ENCODE assay signal across 1 cellular context in the genomic region with DNA sequence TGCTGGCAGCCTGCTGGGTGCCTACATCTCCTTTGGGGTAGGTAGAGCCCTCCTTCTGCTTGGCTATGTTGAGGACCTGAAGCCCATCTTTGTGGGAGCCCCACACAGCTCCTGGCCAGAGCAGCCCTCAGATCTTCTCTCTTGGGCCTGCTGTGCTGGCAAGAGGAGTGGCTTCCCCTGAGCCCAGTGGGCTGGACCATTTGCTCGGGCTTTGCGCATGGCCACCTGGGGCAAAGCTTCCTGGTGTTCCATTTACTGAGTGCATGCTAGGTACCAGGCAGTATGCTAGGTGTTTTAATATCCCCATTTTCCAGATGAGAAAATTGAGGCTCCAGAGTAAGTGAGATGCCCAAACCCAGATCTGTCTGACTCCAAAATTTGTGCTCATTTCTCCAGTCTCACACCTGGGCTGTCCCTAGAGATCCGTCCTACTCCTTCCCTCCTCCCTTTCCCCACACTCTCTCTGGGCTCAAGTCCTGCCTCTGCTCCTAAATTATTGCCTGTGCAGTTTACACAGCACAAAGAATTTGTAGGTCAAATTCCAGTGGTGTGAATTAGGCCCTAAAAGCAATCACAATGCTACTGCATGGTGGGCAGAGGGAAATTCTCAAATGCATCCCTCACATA.
TF ChIP-seq lines count a peak whose summit lies in the region.

No MANE protein-coding gene starts in this region.

TF ChIP-seq in IMR-90, 13 proteins besides CTCF, POLR2A, EP300 and RAD21:
- no peak for TF ChIP-seq MXI1 (IDR thresholded peaks at IDR 0.05; ENCODE audit: borderline replicate concordance, low read depth, low read length)
- no peak for TF ChIP-seq CEBPB (IDR thresholded peaks at IDR 0.05; ENCODE audit: low read depth, low read length)
- TF ChIP-seq NFE2L2 (IDR thresholded peaks at IDR 0.05; ENCODE audit: low read depth, low read length) = no peak
- no peak for TF ChIP-seq RFX5 (IDR thresholded peaks at IDR 0.05; ENCODE audit: low read depth, low read length)
- TF ChIP-seq FOS (IDR thresholded peaks at IDR 0.05; ENCODE audit: low read depth, low read length) = no peak
- no peak for TF ChIP-seq CHD1 (IDR thresholded peaks at IDR 0.05; ENCODE audit: low read depth, low read length)
- no peak for TF ChIP-seq MAZ (IDR thresholded peaks at IDR 0.05; ENCODE audit: borderline replicate concordance, low read depth, low read length)
- TF ChIP-seq MAFK (IDR thresholded peaks at IDR 0.05; ENCODE audit: low read depth, low read length) = no peak
- TF ChIP-seq, protein P1, sequence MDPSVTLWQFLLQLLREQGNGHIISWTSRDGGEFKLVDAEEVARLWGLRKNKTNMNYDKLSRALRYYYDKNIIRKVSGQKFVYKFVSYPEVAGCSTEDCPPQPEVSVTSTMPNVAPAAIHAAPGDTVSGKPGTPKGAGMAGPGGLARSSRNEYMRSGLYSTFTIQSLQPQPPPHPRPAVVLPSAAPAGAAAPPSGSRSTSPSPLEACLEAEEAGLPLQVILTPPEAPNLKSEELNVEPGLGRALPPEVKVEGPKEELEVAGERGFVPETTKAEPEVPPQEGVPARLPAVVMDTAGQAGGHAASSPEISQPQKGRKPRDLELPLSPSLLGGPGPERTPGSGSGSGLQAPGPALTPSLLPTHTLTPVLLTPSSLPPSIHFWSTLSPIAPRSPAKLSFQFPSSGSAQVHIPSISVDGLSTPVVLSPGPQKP (IDR thresholded peaks at IDR 0.05; ENCODE audit: borderline replicate concordance, low read depth, low read length) = no peak
- TF ChIP-seq BHLHE40 (IDR thresholded peaks at IDR 0.05; ENCODE audit: low read depth, low read length) = no peak
- TF ChIP-seq RCOR1 (IDR thresholded peaks at IDR 0.05; ENCODE audit: insufficient replicate concordance, low read length) = no peak
- TF ChIP-seq, protein P2, sequence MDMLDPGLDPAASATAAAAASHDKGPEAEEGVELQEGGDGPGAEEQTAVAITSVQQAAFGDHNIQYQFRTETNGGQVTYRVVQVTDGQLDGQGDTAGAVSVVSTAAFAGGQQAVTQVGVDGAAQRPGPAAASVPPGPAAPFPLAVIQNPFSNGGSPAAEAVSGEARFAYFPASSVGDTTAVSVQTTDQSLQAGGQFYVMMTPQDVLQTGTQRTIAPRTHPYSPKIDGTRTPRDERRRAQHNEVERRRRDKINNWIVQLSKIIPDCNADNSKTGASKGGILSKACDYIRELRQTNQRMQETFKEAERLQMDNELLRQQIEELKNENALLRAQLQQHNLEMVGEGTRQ (IDR thresholded peaks at IDR 0.05; ENCODE audit: low read depth, low read length) = no peak
- no peak for TF ChIP-seq SMC3 (IDR thresholded peaks at IDR 0.05; ENCODE audit: low read depth, low read length)
